Comparison of ENCODE assay signal across 1 cellular context in the genomic region with DNA sequence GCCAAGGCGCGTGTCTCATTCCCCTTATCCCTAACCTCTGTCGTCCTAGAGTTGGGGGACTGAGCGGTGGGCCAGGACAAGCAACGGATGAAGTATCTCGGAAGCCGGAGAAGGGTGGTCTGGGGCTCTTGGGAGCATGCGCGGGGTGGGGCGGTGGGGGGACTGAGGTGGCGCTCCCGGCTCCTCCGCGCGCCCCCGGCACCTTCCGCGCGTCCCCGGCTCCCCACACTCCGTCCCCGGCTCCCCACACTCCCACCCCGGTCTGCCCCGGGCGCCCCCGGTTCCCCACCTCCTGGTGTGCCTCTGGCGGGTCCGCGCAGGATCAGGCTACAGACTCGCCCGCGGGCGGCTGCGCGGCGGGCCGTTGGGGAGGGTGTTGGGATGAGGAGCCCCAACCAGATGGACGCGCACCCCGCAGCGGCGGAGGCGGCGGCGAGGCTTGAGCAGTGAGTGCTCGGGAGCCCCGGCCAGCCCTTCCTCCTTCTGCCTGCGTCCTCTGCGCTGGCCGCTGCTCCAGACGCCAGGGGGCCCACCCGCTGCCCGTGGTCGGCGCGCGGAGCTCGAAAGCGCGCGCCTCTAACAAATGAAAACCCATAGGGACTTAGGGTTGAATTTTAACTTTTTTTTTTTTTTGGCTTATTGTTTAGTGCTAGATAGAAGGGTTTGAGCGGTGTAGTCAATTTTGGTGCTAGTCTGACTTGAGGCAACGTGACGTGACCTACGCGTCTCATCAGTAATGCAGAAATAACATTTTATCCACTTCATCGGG.
A peak's percentile ranks its signal among the peaks of the same experiment; 100 is the strongest.
TF ChIP-seq lines count a peak whose summit lies in the region.

No MANE protein-coding gene starts in this region.

TF ChIP-seq in HepG2, 621 proteins besides CTCF, POLR2A, EP300 and RAD21 (continued from another document and continues in another):
- TF ChIP-seq, protein P1, sequence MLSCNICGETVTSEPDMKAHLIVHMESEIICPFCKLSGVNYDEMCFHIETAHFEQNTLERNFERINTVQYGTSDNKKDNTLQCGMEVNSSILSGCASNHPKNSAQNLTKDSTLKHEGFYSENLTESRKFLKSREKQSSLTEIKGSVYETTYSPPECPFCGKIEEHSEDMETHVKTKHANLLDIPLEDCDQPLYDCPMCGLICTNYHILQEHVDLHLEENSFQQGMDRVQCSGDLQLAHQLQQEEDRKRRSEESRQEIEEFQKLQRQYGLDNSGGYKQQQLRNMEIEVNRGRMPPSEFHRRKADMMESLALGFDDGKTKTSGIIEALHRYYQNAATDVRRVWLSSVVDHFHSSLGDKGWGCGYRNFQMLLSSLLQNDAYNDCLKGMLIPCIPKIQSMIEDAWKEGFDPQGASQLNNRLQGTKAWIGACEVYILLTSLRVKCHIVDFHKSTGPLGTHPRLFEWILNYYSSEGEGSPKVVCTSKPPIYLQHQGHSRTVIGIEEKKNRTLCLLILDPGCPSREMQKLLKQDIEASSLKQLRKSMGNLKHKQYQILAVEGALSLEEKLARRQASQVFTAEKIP (CRISPR knock-in tag; IDR thresholded peaks at IDR 0.05; ENCODE audit: borderline replicate concordance) = no peak
- no peak for TF ChIP-seq CBX5 (CRISPR knock-in tag; IDR thresholded peaks at IDR 0.05; ENCODE audit: borderline replicate concordance)
- TF ChIP-seq KLF6 (CRISPR knock-in tag; IDR thresholded peaks at IDR 0.05) = peak; percentile 50; the same call in 1 of the 2 replicates
- TF ChIP-seq, protein P2, sequence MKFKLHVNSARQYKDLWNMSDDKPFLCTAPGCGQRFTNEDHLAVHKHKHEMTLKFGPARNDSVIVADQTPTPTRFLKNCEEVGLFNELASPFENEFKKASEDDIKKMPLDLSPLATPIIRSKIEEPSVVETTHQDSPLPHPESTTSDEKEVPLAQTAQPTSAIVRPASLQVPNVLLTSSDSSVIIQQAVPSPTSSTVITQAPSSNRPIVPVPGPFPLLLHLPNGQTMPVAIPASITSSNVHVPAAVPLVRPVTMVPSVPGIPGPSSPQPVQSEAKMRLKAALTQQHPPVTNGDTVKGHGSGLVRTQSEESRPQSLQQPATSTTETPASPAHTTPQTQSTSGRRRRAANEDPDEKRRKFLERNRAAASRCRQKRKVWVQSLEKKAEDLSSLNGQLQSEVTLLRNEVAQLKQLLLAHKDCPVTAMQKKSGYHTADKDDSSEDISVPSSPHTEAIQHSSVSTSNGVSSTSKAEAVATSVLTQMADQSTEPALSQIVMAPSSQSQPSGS (CRISPR knock-in tag; IDR thresholded peaks at IDR 0.05) = peak; percentile 33; the same call in 1 of the 2 replicates
- no peak for TF ChIP-seq ZNF292 (CRISPR knock-in tag; IDR thresholded peaks at IDR 0.05; ENCODE audit: borderline replicate concordance, low read depth)
- TF ChIP-seq, protein P3, sequence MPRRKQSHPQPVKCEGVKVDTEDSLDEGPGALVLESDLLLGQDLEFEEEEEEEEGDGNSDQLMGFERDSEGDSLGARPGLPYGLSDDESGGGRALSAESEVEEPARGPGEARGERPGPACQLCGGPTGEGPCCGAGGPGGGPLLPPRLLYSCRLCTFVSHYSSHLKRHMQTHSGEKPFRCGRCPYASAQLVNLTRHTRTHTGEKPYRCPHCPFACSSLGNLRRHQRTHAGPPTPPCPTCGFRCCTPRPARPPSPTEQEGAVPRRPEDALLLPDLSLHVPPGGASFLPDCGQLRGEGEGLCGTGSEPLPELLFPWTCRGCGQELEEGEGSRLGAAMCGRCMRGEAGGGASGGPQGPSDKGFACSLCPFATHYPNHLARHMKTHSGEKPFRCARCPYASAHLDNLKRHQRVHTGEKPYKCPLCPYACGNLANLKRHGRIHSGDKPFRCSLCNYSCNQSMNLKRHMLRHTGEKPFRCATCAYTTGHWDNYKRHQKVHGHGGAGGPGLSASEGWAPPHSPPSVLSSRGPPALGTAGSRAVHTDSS (CRISPR knock-in tag; conservative IDR thresholded peaks at IDR 0.05) = no peak
- no peak for TF ChIP-seq ARNT (IDR thresholded peaks at IDR 0.05)
- TF ChIP-seq FOXP1 (IDR thresholded peaks at IDR 0.05) = no peak
- no peak for TF ChIP-seq FOXP1 (CRISPR knock-in tag; IDR thresholded peaks at IDR 0.05)
- TF ChIP-seq NFIC (IDR thresholded peaks at IDR 0.05; ENCODE audit: low read length) = 0 out of 2 replicates have a peak, but pooled peaks have one; percentile 27
- no peak for TF ChIP-seq SP4 (CRISPR knock-in tag; IDR thresholded peaks at IDR 0.05)
- TF ChIP-seq ZNF607 (CRISPR knock-in tag; IDR thresholded peaks at IDR 0.05; ENCODE audit: borderline replicate concordance) = no peak
- no peak for TF ChIP-seq RFX5 (IDR thresholded peaks at IDR 0.05; ENCODE audit: low read depth, low read length)
- peak; percentile 69; the same call in 1 of the 2 replicates for TF ChIP-seq ZBTB38 (CRISPR knock-in tag; IDR thresholded peaks at IDR 0.05)
- TF ChIP-seq SALL2 (CRISPR knock-in tag; IDR thresholded peaks at IDR 0.05) = peak; percentile 58; the same call in 1 of the 2 replicates
- TF ChIP-seq SAP130 (CRISPR knock-in tag; IDR thresholded peaks at IDR 0.05; ENCODE audit: low read depth) = peak; percentile 70
- no peak for TF ChIP-seq ZNF333 (CRISPR knock-in tag; IDR thresholded peaks at IDR 0.05; ENCODE audit: borderline replicate concordance)
- TF ChIP-seq RFXAP (CRISPR knock-in tag; IDR thresholded peaks at IDR 0.05; ENCODE audit: borderline replicate concordance) = no peak
- no peak for TF ChIP-seq RFX1 (IDR thresholded peaks at IDR 0.05)
- TF ChIP-seq HES4 (CRISPR knock-in tag; IDR thresholded peaks at IDR 0.05; ENCODE audit: borderline replicate concordance) = peak; percentile 42; the same call in 1 of the 2 replicates
- no peak for TF ChIP-seq ZNF546 (CRISPR knock-in tag; conservative IDR thresholded peaks at IDR 0.05)
- TF ChIP-seq, protein P4, sequence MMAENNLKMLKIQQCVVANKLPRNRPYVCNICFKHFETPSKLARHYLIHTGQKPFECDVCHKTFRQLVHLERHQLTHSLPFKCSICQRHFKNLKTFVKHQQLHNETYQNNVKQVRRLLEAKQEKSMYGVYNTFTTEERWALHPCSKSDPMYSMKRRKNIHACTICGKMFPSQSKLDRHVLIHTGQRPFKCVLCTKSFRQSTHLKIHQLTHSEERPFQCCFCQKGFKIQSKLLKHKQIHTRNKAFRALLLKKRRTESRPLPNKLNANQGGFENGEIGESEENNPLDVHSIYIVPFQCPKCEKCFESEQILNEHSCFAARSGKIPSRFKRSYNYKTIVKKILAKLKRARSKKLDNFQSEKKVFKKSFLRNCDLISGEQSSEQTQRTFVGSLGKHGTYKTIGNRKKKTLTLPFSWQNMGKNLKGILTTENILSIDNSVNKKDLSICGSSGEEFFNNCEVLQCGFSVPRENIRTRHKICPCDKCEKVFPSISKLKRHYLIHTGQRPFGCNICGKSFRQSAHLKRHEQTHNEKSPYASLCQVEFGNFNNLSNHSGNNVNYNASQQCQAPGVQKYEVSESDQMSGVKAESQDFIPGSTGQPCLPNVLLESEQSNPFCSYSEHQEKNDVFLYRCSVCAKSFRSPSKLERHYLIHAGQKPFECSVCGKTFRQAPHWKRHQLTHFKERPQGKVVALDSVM (CRISPR knock-in tag; IDR thresholded peaks at IDR 0.05) = peak; percentile 29; the same call in 1 of the 2 replicates
- no peak for TF ChIP-seq ZNF317 (CRISPR knock-in tag; IDR thresholded peaks at IDR 0.05)
- TF ChIP-seq ZC3H4 (CRISPR knock-in tag; IDR thresholded peaks at IDR 0.05; ENCODE audit: borderline replicate concordance) = no peak
- no peak for TF ChIP-seq SIX1 (CRISPR knock-in tag; IDR thresholded peaks at IDR 0.05; ENCODE audit: borderline replicate concordance)
- TF ChIP-seq THAP11 (CRISPR knock-in tag; IDR thresholded peaks at IDR 0.05) = peak; percentile 54; the same call in 1 of the 2 replicates
- TF ChIP-seq SETDB1 (CRISPR knock-in tag; IDR thresholded peaks at IDR 0.05; ENCODE audit: borderline replicate concordance) = no peak
- TF ChIP-seq TBX3 (IDR thresholded peaks at IDR 0.05; ENCODE audit: borderline replicate concordance) = no peak
- TF ChIP-seq ARHGAP35 (CRISPR knock-in tag; IDR thresholded peaks at IDR 0.05; ENCODE audit: borderline replicate concordance) = no peak
- TF ChIP-seq ATF7-NPFF (CRISPR knock-in tag; IDR thresholded peaks at IDR 0.05; ENCODE audit: low read depth) = no peak
- TF ChIP-seq GABPA (IDR thresholded peaks at IDR 0.05; ENCODE audit: low read depth, low read length) = no peak
- TF ChIP-seq GABPA (CRISPR knock-in tag; IDR thresholded peaks at IDR 0.05; ENCODE audit: low read depth) = no peak
- TF ChIP-seq, protein P5, sequence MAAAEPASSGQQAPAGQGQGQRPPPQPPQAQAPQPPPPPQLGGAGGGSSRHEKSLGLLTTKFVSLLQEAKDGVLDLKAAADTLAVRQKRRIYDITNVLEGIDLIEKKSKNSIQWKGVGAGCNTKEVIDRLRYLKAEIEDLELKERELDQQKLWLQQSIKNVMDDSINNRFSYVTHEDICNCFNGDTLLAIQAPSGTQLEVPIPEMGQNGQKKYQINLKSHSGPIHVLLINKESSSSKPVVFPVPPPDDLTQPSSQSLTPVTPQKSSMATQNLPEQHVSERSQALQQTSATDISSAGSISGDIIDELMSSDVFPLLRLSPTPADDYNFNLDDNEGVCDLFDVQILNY (CRISPR knock-in tag; conservative IDR thresholded peaks at IDR 0.05) = no peak
- TF ChIP-seq ZNF577 (CRISPR knock-in tag; IDR thresholded peaks at IDR 0.05; ENCODE audit: borderline replicate concordance, low read depth) = no peak
- TF ChIP-seq, protein P6, sequence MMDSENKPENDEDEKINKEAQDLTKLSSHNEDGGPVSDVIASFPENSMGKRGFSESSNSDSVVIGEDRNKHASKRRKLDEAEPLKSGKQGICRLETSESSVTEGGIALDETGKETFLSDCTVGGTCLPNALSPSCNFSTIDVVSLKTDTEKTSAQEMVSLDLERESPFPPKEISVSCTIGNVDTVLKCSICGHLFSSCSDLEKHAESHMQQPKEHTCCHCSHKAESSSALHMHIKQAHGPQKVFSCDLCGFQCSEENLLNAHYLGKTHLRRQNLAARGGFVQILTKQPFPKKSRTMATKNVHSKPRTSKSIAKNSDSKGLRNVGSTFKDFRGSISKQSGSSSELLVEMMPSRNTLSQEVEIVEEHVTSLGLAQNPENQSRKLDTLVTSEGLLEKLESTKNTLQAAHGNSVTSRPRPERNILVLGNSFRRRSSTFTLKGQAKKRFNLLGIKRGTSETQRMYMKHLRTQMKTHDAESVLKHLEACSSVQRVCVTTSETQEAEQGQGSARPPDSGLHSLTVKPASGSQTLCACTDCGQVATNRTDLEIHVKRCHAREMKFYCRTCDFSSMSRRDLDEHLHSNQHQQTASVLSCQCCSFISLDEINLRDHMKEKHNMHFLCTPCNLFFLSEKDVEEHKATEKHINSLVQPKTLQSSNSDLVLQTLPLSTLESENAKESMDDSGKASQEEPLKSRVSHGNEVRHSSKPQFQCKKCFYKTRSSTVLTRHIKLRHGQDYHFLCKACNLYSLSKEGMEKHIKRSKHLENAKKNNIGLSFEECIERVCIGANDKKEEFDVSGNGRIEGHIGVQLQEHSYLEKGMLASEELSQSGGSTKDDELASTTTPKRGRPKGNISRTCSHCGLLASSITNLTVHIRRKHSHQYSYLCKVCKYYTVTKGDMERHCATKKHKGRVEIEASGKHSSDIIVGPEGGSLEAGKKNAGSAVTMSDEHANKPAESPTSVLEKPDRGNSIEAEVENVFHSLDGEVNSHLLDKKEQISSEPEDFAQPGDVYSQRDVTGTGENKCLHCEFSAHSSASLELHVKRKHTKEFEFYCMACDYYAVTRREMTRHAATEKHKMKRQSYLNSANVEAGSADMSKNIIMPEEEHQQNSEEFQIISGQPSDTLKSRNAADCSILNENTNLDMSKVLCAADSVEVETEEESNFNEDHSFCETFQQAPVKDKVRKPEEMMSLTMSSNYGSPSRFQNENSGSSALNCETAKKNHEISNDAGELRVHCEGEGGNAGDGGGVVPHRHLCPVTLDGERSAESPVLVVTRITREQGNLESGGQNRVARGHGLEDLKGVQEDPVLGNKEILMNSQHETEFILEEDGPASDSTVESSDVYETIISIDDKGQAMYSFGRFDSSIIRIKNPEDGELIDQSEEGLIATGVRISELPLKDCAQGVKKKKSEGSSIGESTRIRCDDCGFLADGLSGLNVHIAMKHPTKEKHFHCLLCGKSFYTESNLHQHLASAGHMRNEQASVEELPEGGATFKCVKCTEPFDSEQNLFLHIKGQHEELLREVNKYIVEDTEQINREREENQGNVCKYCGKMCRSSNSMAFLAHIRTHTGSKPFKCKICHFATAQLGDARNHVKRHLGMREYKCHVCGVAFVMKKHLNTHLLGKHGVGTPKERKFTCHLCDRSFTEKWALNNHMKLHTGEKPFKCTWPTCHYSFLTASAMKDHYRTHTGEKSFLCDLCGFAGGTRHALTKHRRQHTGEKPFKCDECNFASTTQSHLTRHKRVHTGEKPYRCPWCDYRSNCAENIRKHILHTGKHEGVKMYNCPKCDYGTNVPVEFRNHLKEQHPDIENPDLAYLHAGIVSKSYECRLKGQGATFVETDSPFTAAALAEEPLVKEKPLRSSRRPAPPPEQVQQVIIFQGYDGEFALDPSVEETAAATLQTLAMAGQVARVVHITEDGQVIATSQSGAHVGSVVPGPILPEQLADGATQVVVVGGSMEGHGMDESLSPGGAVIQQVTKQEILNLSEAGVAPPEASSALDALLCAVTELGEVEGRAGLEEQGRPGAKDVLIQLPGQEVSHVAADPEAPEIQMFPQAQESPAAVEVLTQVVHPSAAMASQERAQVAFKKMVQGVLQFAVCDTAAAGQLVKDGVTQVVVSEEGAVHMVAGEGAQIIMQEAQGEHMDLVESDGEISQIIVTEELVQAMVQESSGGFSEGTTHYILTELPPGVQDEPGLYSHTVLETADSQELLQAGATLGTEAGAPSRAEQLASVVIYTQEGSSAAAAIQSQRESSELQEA (CRISPR knock-in tag; IDR thresholded peaks at IDR 0.05; ENCODE audit: not compliant biosample characterization) = peak; percentile 14
- peak; percentile 51 for TF ChIP-seq YY1 (IDR thresholded peaks at IDR 0.05; ENCODE audit: insufficient read depth, insufficient replicate concordance, low read depth, low read length)
- peak; percentile 62 for TF ChIP-seq PHF8 (CRISPR knock-in tag; IDR thresholded peaks at IDR 0.05)
- TF ChIP-seq FOXK2 (IDR thresholded peaks at IDR 0.05) = no peak
- no peak for TF ChIP-seq HOXA7 (CRISPR knock-in tag; IDR thresholded peaks at IDR 0.05)
- TF ChIP-seq, protein P7, sequence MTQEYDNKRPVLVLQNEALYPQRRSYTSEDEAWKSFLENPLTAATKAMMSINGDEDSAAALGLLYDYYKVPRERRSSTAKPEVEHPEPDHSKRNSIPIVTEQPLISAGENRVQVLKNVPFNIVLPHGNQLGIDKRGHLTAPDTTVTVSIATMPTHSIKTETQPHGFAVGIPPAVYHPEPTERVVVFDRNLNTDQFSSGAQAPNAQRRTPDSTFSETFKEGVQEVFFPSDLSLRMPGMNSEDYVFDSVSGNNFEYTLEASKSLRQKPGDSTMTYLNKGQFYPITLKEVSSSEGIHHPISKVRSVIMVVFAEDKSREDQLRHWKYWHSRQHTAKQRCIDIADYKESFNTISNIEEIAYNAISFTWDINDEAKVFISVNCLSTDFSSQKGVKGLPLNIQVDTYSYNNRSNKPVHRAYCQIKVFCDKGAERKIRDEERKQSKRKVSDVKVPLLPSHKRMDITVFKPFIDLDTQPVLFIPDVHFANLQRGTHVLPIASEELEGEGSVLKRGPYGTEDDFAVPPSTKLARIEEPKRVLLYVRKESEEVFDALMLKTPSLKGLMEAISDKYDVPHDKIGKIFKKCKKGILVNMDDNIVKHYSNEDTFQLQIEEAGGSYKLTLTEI (CRISPR knock-in tag; conservative IDR thresholded peaks at IDR 0.05) = no peak
- TF ChIP-seq GATAD2A (CRISPR knock-in tag; IDR thresholded peaks at IDR 0.05) = no peak; the same call in 1 of the 2 replicates
- TF ChIP-seq ZNF747 (CRISPR knock-in tag; IDR thresholded peaks at IDR 0.05; ENCODE audit: borderline replicate concordance) = 0 out of 2 replicates have a peak, but pooled peaks have one; percentile 74
